ENCODE assay signal across 24 cellular contexts in genomic region chr10:20221353-20221752, GRCh38.
DNase-seq lines count a peak whose midpoint lies in the region; ATAC-seq, FAIRE-seq and TF ChIP-seq lines count a peak whose summit lies in the region.
"Had no signal": no experiment of that assay in that cellular context is flagged by ENCODE, and none has a peak within 500 bp of the region (broad histone marks: within the 10 kb centered on the region; RNA-seq: fewer than 3 reads in every experiment).

No MANE protein-coding gene starts in this region.

- intact Hi-C loops in Right ventricle myocardium superior (cut with DNase I) = no loop called here
- intact Hi-C loops in right cardiac atrium (cut with DNase I) = no loop called here
- intact Hi-C loops in A673 (cut with micrococcal nuclease; ENCODE audit: unreplicated experiment) = no loop called here
- intact Hi-C loops in posterior cingulate gyrus (cut with DNase I) = no loop called here

- H3K4me3 ChIP-seq in right cardiac atrium (ENCODE audit: low read length) (no peak overlapping the region), A549 (no peak overlapping the region), A673 (ENCODE audit: low read depth, low read length, poor library complexity, severe bottlenecking) (no peak overlapping the region)
- H3K4me3 ChIP-seq: BLaER1 had no signal

- H3K36me3 Mint-ChIP-seq in nephron progenitor cell (ENCODE audit: low read depth) (peaks cover 16% of the 10 kb centered on the region), endothelial cell (ENCODE audit: low read depth, unreplicated experiment) (no peaks in the 10 kb centered on the region)
- H3K36me3 Mint-ChIP-seq: CD8-positive, alpha-beta T cell had no signal

- no peak overlapping the region for H3K27ac ChIP-seq in right cardiac atrium (ENCODE audit: low read length)
- H3K27ac ChIP-seq in A549 = no peak overlapping the region
- no peak overlapping the region for H3K27ac ChIP-seq in A673 (ENCODE audit: low read depth, low read length, poor library complexity, severe bottlenecking)
- H3K27ac ChIP-seq: BLaER1 had no signal

- H3K27me3 ChIP-seq in right cardiac atrium (ENCODE audit: control insufficient read depth, insufficient read depth) = no peaks in the 10 kb centered on the region
- H3K27me3 ChIP-seq in A673 (replicated peaks; ENCODE audit: insufficient read depth, low read depth, low read length, poor library complexity) = no peaks in the 10 kb centered on the region
- H3K27me3 ChIP-seq: BE2C, BLaER1 had no signal

- H3K4me3 Mint-ChIP-seq in nephron progenitor cell = no peak overlapping the region
- H3K4me3 Mint-ChIP-seq in endothelial cell (ENCODE audit: unreplicated experiment) = no peak overlapping the region
- H3K4me3 Mint-ChIP-seq: CD14-positive monocyte; CD4-positive, alpha-beta T cell; CD8-positive, alpha-beta T cell had no signal

- no TSS peak for BruUV-seq in A673 (replicated peaks; lab: Mats Ljungman, UMichigan)

- TF ChIP-seq RAD21 in A549 (conservative IDR thresholded peaks at IDR 0.05 in 1 of 2, IDR thresholded peaks at IDR 0.05 in 1 of 2) = no peak

- WGBS in right cardiac atrium = 12% methylated on average over 1 of the region's 1 CpG
- WGBS in A549 (ENCODE audit: missing lambda C conversion rate) = 5% methylated on average over 1 of the region's 1 CpG

- TF ChIP-seq EP300 in A549 (IDR thresholded peaks at IDR 0.05) = no peak

- H3K27me3 Mint-ChIP-seq in nephron progenitor cell (ENCODE audit: low read depth, poor library complexity) = peaks cover 2% of the 10 kb centered on the region
- H3K27me3 Mint-ChIP-seq in endothelial cell (ENCODE audit: unreplicated experiment) = no peaks in the 10 kb centered on the region
- H3K27me3 Mint-ChIP-seq: CD4-positive, alpha-beta T cell had no signal

- TF ChIP-seq POLR2A in A549 (IDR thresholded peaks at IDR 0.05; ENCODE audit: low read length) = no peak

- DNase-seq in Right ventricle myocardium superior (no peak), right cardiac atrium (no peak), A549 (ENCODE audit: low read depth in 1 of 2, low spot score in 1 of 2) (no peak), A673 (ENCODE audit: low spot score) (peak; percentile 49), nephron progenitor cell (no peak), posterior cingulate gyrus (no peak), endothelial cell (ENCODE audit: low spot score) (no peak), NCI-H1436 (lab: John Stamatoyannopoulos, UW) (no peak)
- DNase-seq: 8988T; ACHN; BE2C; C1 segment of cervical spinal cord; Caco-2; Calu3; CD4-positive, alpha-beta T cell; CD8-positive, alpha-beta T cell; DMS79 treated with DMSO at 0.1 percent for 48 hours; GF-D8 had no signal

- TF ChIP-seq CTCF in A549 (IDR thresholded peaks at IDR 0.05) (no peak), A673 (conservative IDR thresholded peaks at IDR 0.05; ENCODE audit: low read depth, low read length) (no peak), nephron progenitor cell (IDR thresholded peaks at IDR 0.05) (no peak), endothelial cell (IDR thresholded peaks at IDR 0.05; ENCODE audit: unreplicated experiment) (no peak)

- peak; percentile 39 for FAIRE-seq in A549 (lab: Jason Lieb, UNC)
- FAIRE-seq: A204.1, G401.6, GM12891, GM19239 had no signal

- CTCF ChIA-PET in A549 (lab: Yijun Ruan, JAX) (no interaction called here), A673 (lab: Charles Lee) (no interaction called here)

- no peaks in the 10 kb centered on the region for H3K9me3 Mint-ChIP-seq in nephron progenitor cell
- H3K9me3 Mint-ChIP-seq in endothelial cell (ENCODE audit: unreplicated experiment) = no peaks in the 10 kb centered on the region
- H3K9me3 Mint-ChIP-seq: CD14-positive monocyte; CD4-positive, alpha-beta T cell had no signal

- POLR2A ChIA-PET in A549 (lab: Yijun Ruan, JAX) (no interaction called here), A673 (lab: Charles Lee; ENCODE audit: low non-redundant PET) (no interaction called here)

- no peaks in the 10 kb centered on the region for H3K9me3 ChIP-seq in right cardiac atrium (ENCODE audit: control insufficient read depth, low read length)
- H3K9me3 ChIP-seq in A549 = no peaks in the 10 kb centered on the region
- no peaks in the 10 kb centered on the region for H3K9me3 ChIP-seq in A673 (ENCODE audit: low read depth, low read length, poor library complexity, severe bottlenecking)
- H3K9me3 ChIP-seq: BE2C, BLaER1, Caco-2 had no signal

- H3K4me1 Mint-ChIP-seq in nephron progenitor cell (peaks cover 5% of the 10 kb centered on the region), endothelial cell (ENCODE audit: unreplicated experiment) (peaks cover 5% of the 10 kb centered on the region)

- H3K4me1 ChIP-seq in right cardiac atrium (ENCODE audit: control insufficient read depth, insufficient read depth, low read length) = no peaks in the 10 kb centered on the region
- no peaks in the 10 kb centered on the region for H3K4me1 ChIP-seq in A549
- peaks cover 16% of the 10 kb centered on the region for H3K4me1 ChIP-seq in A673 (ENCODE audit: insufficient read depth, low read length, poor library complexity, severe bottlenecking)
- H3K4me1 ChIP-seq: BE2C, BLaER1, Caco-2 had no signal

- ATAC-seq in Right ventricle myocardium superior (ENCODE audit: poor library complexity) = peak; percentile 38
- ATAC-seq in right cardiac atrium = no peak
- ATAC-seq in A549 = no peak
- ATAC-seq: CD8-positive, alpha-beta T cell had no signal

- no peak overlapping the region for H3K4me2 ChIP-seq in A549
- H3K4me2 ChIP-seq: BLaER1 had no signal

- H3K27ac Mint-ChIP-seq in nephron progenitor cell (peak overlapping the region; percentile 72), endothelial cell (ENCODE audit: unreplicated experiment) (no peak overlapping the region)
- H3K27ac Mint-ChIP-seq: CD14-positive monocyte; CD4-positive, alpha-beta T cell; CD8-positive, alpha-beta T cell had no signal

- H3K36me3 ChIP-seq in A673 (ENCODE audit: insufficient read depth, low read length, poor library complexity, severe bottlenecking) = peaks cover 6% of the 10 kb centered on the region
- H3K36me3 ChIP-seq: BE2C, BLaER1 had no signal

TF ChIP-seq in A549, 52 proteins besides CTCF, POLR2A, EP300 and RAD21:
- no peak for TF ChIP-seq JUN (IDR thresholded peaks at IDR 0.05)
- TF ChIP-seq FOXS1 (CRISPR knock-in tag; IDR thresholded peaks at IDR 0.05) = no peak
- no peak for TF ChIP-seq CBX8 (IDR thresholded peaks at IDR 0.05)
- TF ChIP-seq ESRRA (IDR thresholded peaks at IDR 0.05; ENCODE audit: borderline replicate concordance, low read length) = no peak
- TF ChIP-seq, protein P1, sequence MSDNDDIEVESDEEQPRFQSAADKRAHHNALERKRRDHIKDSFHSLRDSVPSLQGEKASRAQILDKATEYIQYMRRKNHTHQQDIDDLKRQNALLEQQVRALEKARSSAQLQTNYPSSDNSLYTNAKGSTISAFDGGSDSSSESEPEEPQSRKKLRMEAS (IDR thresholded peaks at IDR 0.05) = no peak
- TF ChIP-seq NR3C1 (IDR thresholded peaks at IDR 0.05) = no peak
- TF ChIP-seq MAZ (IDR thresholded peaks at IDR 0.05; ENCODE audit: borderline replicate concordance, low read depth, low read length) = no peak
- TF ChIP-seq FOSL2 (IDR thresholded peaks at IDR 0.05) = no peak
- no peak for TF ChIP-seq FOSL2 (CRISPR knock-in tag; IDR thresholded peaks at IDR 0.05)
- no peak for TF ChIP-seq MYC (IDR thresholded peaks at IDR 0.05; ENCODE audit: borderline replicate concordance, low read length)
- TF ChIP-seq RCOR1 (IDR thresholded peaks at IDR 0.05; ENCODE audit: low read depth, low read length) = no peak
- TF ChIP-seq TP53 (CRISPR knock-in tag; IDR thresholded peaks at IDR 0.05) = no peak
- no peak for TF ChIP-seq HOXB5 (CRISPR knock-in tag; IDR thresholded peaks at IDR 0.05)
- no peak for TF ChIP-seq HES2 (IDR thresholded peaks at IDR 0.05)
- no peak for TF ChIP-seq SMC3 (IDR thresholded peaks at IDR 0.05)
- TF ChIP-seq EHMT2 (IDR thresholded peaks at IDR 0.05; ENCODE audit: low read depth) = no peak
- TF ChIP-seq, protein P2, sequence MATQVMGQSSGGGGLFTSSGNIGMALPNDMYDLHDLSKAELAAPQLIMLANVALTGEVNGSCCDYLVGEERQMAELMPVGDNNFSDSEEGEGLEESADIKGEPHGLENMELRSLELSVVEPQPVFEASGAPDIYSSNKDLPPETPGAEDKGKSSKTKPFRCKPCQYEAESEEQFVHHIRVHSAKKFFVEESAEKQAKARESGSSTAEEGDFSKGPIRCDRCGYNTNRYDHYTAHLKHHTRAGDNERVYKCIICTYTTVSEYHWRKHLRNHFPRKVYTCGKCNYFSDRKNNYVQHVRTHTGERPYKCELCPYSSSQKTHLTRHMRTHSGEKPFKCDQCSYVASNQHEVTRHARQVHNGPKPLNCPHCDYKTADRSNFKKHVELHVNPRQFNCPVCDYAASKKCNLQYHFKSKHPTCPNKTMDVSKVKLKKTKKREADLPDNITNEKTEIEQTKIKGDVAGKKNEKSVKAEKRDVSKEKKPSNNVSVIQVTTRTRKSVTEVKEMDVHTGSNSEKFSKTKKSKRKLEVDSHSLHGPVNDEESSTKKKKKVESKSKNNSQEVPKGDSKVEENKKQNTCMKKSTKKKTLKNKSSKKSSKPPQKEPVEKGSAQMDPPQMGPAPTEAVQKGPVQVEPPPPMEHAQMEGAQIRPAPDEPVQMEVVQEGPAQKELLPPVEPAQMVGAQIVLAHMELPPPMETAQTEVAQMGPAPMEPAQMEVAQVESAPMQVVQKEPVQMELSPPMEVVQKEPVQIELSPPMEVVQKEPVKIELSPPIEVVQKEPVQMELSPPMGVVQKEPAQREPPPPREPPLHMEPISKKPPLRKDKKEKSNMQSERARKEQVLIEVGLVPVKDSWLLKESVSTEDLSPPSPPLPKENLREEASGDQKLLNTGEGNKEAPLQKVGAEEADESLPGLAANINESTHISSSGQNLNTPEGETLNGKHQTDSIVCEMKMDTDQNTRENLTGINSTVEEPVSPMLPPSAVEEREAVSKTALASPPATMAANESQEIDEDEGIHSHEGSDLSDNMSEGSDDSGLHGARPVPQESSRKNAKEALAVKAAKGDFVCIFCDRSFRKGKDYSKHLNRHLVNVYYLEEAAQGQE (IDR thresholded peaks at IDR 0.05) = no peak
- TF ChIP-seq CBX2 (IDR thresholded peaks at IDR 0.05; ENCODE audit: borderline replicate concordance, low read depth) = no peak
- TF ChIP-seq E2F6 (IDR thresholded peaks at IDR 0.05; ENCODE audit: borderline replicate concordance, low read depth) = no peak
